ENCODE assay signal across 28 cellular contexts in genomic region chr4:181204109-181204508, GRCh38.
"Had no signal": no experiment of that assay in that cellular context is flagged by ENCODE, and none has a peak within 500 bp of the region (broad histone marks: within the 10 kb centered on the region; RNA-seq: fewer than 3 reads in every experiment).

No MANE protein-coding gene starts in this region.

- H3K36me3 Mint-ChIP-seq: immature natural killer cell; naive thymus-derived CD4-positive, alpha-beta T cell had no signal

- H3K27ac Mint-ChIP-seq: immature natural killer cell; naive thymus-derived CD4-positive, alpha-beta T cell; nephron; stimulated activated naive CD8-positive, alpha-beta T cell treated with anti-CD3 and anti-CD28 coated beads, Interleukin-15, amount 100 ng/mL, for 72 hours had no signal

- H3K27me3 Mint-ChIP-seq: naive thymus-derived CD4-positive, alpha-beta T cell; stimulated activated naive CD8-positive, alpha-beta T cell treated with anti-CD3 and anti-CD28 coated beads, Interleukin-15, amount 100 ng/mL, for 72 hours had no signal

- DNase-seq: dermis blood vessel endothelial cell; effector memory CD4-positive, alpha-beta T cell; erythroblast; esophagus squamous epithelium; hypothalamus; immature natural killer cell; islet precursor cell; kidney glomerular epithelial cell; left colon; mesenchymal stem cell; midbrain; naive thymus-derived CD4-positive, alpha-beta T cell; nucleus accumbens; stimulated activated CD4-positive, alpha-beta T cell treated with anti-CD3 and anti-CD28 coated beads, Interleukin-12 subunit alpha, Interleukin-12 subunit beta, amount 100 ng/mL, for 4 hours; stimulated activated CD4-positive, alpha-beta T cell treated with anti-CD3 and anti-CD28 coated beads, Interleukin-1b, Interleukin-23, amount 100 ng/mL, for 48 hours; stimulated activated CD4-positive, alpha-beta T cell treated with anti-CD3 and anti-CD28 coated beads, Interleukin-4, amount 100 ng/mL, for 1 hour; stimulated activated CD8-positive, alpha-beta memory T cell treated with anti-CD3 and anti-CD28 coated beads, Interleukin-4, amount 100 ng/mL, for 48 hours; stimulated activated naive CD4-positive, alpha-beta T cell; stimulated activated naive CD8-positive, alpha-beta T cell treated with anti-CD3 and anti-CD28 coated beads, Interleukin-15, amount 100 ng/mL, for 72 hours; transverse colon had no signal

- H3K4me1 Mint-ChIP-seq: immature natural killer cell; naive thymus-derived CD4-positive, alpha-beta T cell; nephron; stimulated activated naive CD8-positive, alpha-beta T cell treated with anti-CD3 and anti-CD28 coated beads, Interleukin-15, amount 100 ng/mL, for 72 hours had no signal

- H3K4me1 ChIP-seq: esophagus squamous epithelium, prostate gland, right atrium auricular region, suprapubic skin, transverse colon had no signal

- ATAC-seq: left colon; naive thymus-derived CD4-positive, alpha-beta T cell; sciatic nerve; stimulated activated naive CD8-positive, alpha-beta T cell treated with anti-CD3 and anti-CD28 coated beads, Interleukin-15, amount 100 ng/mL, for 72 hours had no signal

- H3K4me2 ChIP-seq: smooth muscle cell had no signal

- H3K4me3 Mint-ChIP-seq: immature natural killer cell; naive thymus-derived CD4-positive, alpha-beta T cell; nephron; stimulated activated naive CD8-positive, alpha-beta T cell treated with anti-CD3 and anti-CD28 coated beads, Interleukin-15, amount 100 ng/mL, for 72 hours had no signal

- H3K9me3 ChIP-seq: esophagus squamous epithelium, prostate gland, right atrium auricular region, suprapubic skin, transverse colon had no signal

- H3K27me3 ChIP-seq: esophagus squamous epithelium, right atrium auricular region, suprapubic skin, transverse colon had no signal

- H3K27ac ChIP-seq: coronary artery, esophagus squamous epithelium, prostate gland, right atrium auricular region, suprapubic skin, transverse colon had no signal

- H3K36me3 ChIP-seq: esophagus squamous epithelium, prostate gland, right atrium auricular region, suprapubic skin, transverse colon had no signal

- H3K4me3 ChIP-seq: coronary artery, esophagus squamous epithelium, lung, prostate gland, right atrium auricular region, smooth muscle cell, suprapubic skin, transverse colon had no signal

- H3K9me3 Mint-ChIP-seq: nephron had no signal
